In the genomic region with DNA sequence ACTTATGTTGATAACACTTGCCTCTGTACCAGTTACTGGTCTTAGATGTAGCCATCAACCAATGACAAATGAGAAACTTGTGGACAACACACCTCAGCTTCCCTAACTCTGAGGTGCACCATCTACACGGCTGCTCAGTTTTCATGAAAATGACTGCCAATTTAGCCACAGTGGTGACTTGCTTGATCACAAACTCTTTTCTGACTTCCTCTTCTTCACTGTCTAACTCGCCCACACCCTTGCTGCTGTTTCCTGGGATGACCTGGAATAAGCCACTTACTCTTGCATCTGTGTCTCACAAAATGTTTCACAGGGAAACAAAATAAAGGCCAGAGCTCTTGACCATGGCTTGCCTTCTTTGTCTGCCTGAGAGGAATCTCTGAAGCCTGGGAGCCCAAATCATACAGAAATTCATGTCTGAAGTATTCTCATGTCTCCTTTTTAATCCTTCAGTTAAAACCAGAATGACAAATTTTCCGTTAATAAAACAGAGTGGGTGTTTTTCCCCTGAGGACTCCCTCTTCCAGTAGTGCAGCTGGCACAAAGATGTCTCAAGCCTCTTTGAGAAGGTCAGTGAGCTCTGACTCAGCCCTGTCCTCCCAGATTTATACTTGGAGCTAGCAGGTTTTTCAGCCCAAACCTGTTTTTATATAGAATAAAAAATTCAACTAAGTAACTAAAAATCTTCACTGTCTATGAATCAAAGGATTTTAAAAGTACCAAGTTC, we compare ENCODE assay signal across 12 cellular contexts.
DNase-seq lines count a peak whose midpoint lies in the region; ATAC-seq and TF ChIP-seq lines count a peak whose summit lies in the region.
"Had no signal": no experiment of that assay in that cellular context is flagged by ENCODE, and none has a peak within 500 bp of the region (broad histone marks: within the 10 kb centered on the region; RNA-seq: fewer than 3 reads in every experiment).

No MANE protein-coding gene starts in this region.

- H3K4me3 ChIP-seq in neuronal stem cell (ENCODE audit: low read length in 2 of 2), result no peak overlapping the region
- H3K4me3 ChIP-seq: lung had no signal

- peaks cover 15% of the 10 kb centered on the region for H3K9me3 Mint-ChIP-seq in progenitor cell of endocrine pancreas (ENCODE audit: low read depth)
- H3K9me3 Mint-ChIP-seq in T-helper 2 cell treated with Interferon-gamma antibody and Interleukin-4, amounts not matched to agents 5 μg/mL and 100 μg/mL, for 36 hours, result peaks cover 2% of the 10 kb centered on the region

- no peaks in the 10 kb centered on the region for H3K79me1 ChIP-seq in neuronal stem cell (ENCODE audit: low read depth, low read length)

- no peak overlapping the region for H3K9ac ChIP-seq in neuronal stem cell (ENCODE audit: low read depth, low read length, poor library complexity)

- no CpG with 5 or more reads among the region's 3 CpGs for WGBS in neuronal stem cell (ENCODE audit: extremely low coverage in 2 of 2, insufficient read length in 2 of 2, insufficient replicate concordance in 1 of 2), 2 donors

- H4K8ac ChIP-seq in neuronal stem cell (ENCODE audit: low read depth, low read length), result no peak overlapping the region

- H3K18ac ChIP-seq in neuronal stem cell (ENCODE audit: low read length), result no peak overlapping the region

- no peak overlapping the region for H4K91ac ChIP-seq in neuronal stem cell (ENCODE audit: low read depth, low read length, poor library complexity)

- H2BK5ac ChIP-seq in neuronal stem cell (ENCODE audit: low read length), result no peak overlapping the region

- H2AFZ ChIP-seq in neuronal stem cell (ENCODE audit: low read length), result peak overlapping the region; percentile 41

- H3K9me3 ChIP-seq in neuronal stem cell (replicated peaks in 1 of 2; ENCODE audit: control insufficient read depth in 2 of 2, insufficient read depth in 1 of 2, low read depth in 1 of 2, low read length in 2 of 2), result no peaks in the 10 kb centered on the region

- no peak for TF ChIP-seq CTCF in progenitor cell of endocrine pancreas (IDR thresholded peaks at IDR 0.05; ENCODE audit: unreplicated experiment)

- no peak overlapping the region for H3K27ac Mint-ChIP-seq in progenitor cell of endocrine pancreas
- H3K27ac Mint-ChIP-seq in T-helper 2 cell treated with Interferon-gamma antibody and Interleukin-4, amounts not matched to agents 5 μg/mL and 100 μg/mL, for 36 hours, result no peak overlapping the region

- H3K4ac ChIP-seq in neuronal stem cell (ENCODE audit: low read length), result no peak overlapping the region

- H3K23ac ChIP-seq in neuronal stem cell (ENCODE audit: low read depth, low read length, poor library complexity), result no peak overlapping the region

- H3K4me1 ChIP-seq in neuronal stem cell (ENCODE audit: control insufficient read depth in 2 of 2, insufficient read depth in 1 of 2, low read depth in 1 of 2, low read length in 2 of 2), result peaks cover 1 to 7% of the 10 kb centered on the region in 2 donors

- DNase-seq in EH (ENCODE audit: low read depth) (peak; percentile 60), MV-4-11 (lab: John Stamatoyannopoulos, UW) (peak; percentile 44), epithelial cell of prostate (ENCODE audit: low read depth, low spot score) (peak; percentile 27), neuronal stem cell (ENCODE audit: low spot score) (no peak), progenitor cell of endocrine pancreas (ENCODE audit: low spot score, unreplicated experiment) (no peak)
- DNase-seq in activated naive CD4-positive, alpha-beta T cell treated with anti-CD3 and anti-CD28 coated beads, Interleukin-2, amount 50 U/mL, for 16 hours, result no peak
- no peak for DNase-seq in T-helper 2 cell treated with Interferon-gamma antibody and Interleukin-4, amounts not matched to agents 5 μg/mL and 100 μg/mL, for 36 hours (ENCODE audit: low spot score)
- DNase-seq: activated CD4-positive, alpha-beta T cell treated with anti-CD3 and anti-CD28 coated beads for 4 hours; Calu3; small intestine had no signal

- H2BK120ac ChIP-seq in neuronal stem cell (ENCODE audit: low read depth, low read length), result no peak overlapping the region

- peaks cover 14% of the 10 kb centered on the region for H3K36me3 Mint-ChIP-seq in progenitor cell of endocrine pancreas (ENCODE audit: insufficient read depth)
- no peaks in the 10 kb centered on the region for H3K36me3 Mint-ChIP-seq in T-helper 2 cell treated with Interferon-gamma antibody and Interleukin-4, amounts not matched to agents 5 μg/mL and 100 μg/mL, for 36 hours (ENCODE audit: low read depth)

- no peak overlapping the region for H2BK15ac ChIP-seq in neuronal stem cell (ENCODE audit: low read length)

- no peak overlapping the region for H3K14ac ChIP-seq in neuronal stem cell (ENCODE audit: low read length)

- H3K4me1 Mint-ChIP-seq in progenitor cell of endocrine pancreas (ENCODE audit: low read depth), result no peaks in the 10 kb centered on the region
- H3K4me1 Mint-ChIP-seq in T-helper 2 cell treated with Interferon-gamma antibody and Interleukin-4, amounts not matched to agents 5 μg/mL and 100 μg/mL, for 36 hours (ENCODE audit: low read depth), result no peaks in the 10 kb centered on the region

- no peak overlapping the region for H3K27ac ChIP-seq in epithelial cell of prostate
- H3K27ac ChIP-seq in neuronal stem cell (replicated peaks; ENCODE audit: low read length), result no peak overlapping the region

- H2BK12ac ChIP-seq in neuronal stem cell (ENCODE audit: low read length), result no peak overlapping the region

- ATAC-seq in GM18907 (IDR thresholded peaks at IDR 0.05; ENCODE audit: unreplicated experiment), result no peak

- H3K36me3 ChIP-seq in neuronal stem cell (replicated peaks in 1 of 2; ENCODE audit: control insufficient read depth in 2 of 2, insufficient read depth in 2 of 2, low read length in 2 of 2), result no peaks in the 10 kb centered on the region

- no peak overlapping the region for H3K4me2 ChIP-seq in neuronal stem cell (ENCODE audit: insufficient read depth, low read length, poor library complexity, severe bottlenecking)

- H3K4me3 Mint-ChIP-seq in progenitor cell of endocrine pancreas (ENCODE audit: low read depth), result no peak overlapping the region
- H3K4me3 Mint-ChIP-seq in T-helper 2 cell treated with Interferon-gamma antibody and Interleukin-4, amounts not matched to agents 5 μg/mL and 100 μg/mL, for 36 hours, result no peak overlapping the region

- no peaks in the 10 kb centered on the region for H3K27me3 Mint-ChIP-seq in progenitor cell of endocrine pancreas
- no peaks in the 10 kb centered on the region for H3K27me3 Mint-ChIP-seq in T-helper 2 cell treated with Interferon-gamma antibody and Interleukin-4, amounts not matched to agents 5 μg/mL and 100 μg/mL, for 36 hours (ENCODE audit: low read depth)

- no peak overlapping the region for H2AK5ac ChIP-seq in neuronal stem cell (ENCODE audit: low read depth, low read length)

- no peaks in the 10 kb centered on the region for H3K27me3 ChIP-seq in neuronal stem cell (ENCODE audit: control insufficient read depth in 3 of 3, insufficient read depth in 3 of 3, low read depth in 1 of 3, low read length in 3 of 3)

Comparison
In these comparisons a context has a peak if more than half of its experiments do, and no peak if none do; other contexts are left out.
1. DNase-seq: peak in EH (single experiment), MV-4-11 (single experiment) and epithelial cell of prostate (single experiment); none in neuronal stem cell (single experiment), progenitor cell of endocrine pancreas (single experiment), activated naive CD4-positive, alpha-beta T cell treated with anti-CD3 and anti-CD28 coated beads, Interleukin-2, amount 50 U/mL, for 16 hours (single experiment) and T-helper 2 cell treated with Interferon-gamma antibody and Interleukin-4, amounts not matched to agents 5 μg/mL and 100 μg/mL, for 36 hours (single experiment).